ENCODE assay signal across 1 cellular context in genomic region chr1:235090406-235091069, GRCh38.
TF ChIP-seq lines count a peak whose summit lies in the region.

No MANE protein-coding gene starts in this region.

TF ChIP-seq in GM23338, 12 proteins besides CTCF, POLR2A, EP300 and RAD21:
- TF ChIP-seq ZNF462 (CRISPR knock-in tag; IDR thresholded peaks at IDR 0.05) (peak; percentile 73), EZH2 (IDR thresholded peaks at IDR 0.05; ENCODE audit: low read depth, unreplicated experiment) (no peak), CREB1 (CRISPR knock-in tag; IDR thresholded peaks at IDR 0.05; ENCODE audit: low read depth) (peak; percentile 28; the same call in 1 of the 2 replicates)
- TF ChIP-seq, protein P1, sequence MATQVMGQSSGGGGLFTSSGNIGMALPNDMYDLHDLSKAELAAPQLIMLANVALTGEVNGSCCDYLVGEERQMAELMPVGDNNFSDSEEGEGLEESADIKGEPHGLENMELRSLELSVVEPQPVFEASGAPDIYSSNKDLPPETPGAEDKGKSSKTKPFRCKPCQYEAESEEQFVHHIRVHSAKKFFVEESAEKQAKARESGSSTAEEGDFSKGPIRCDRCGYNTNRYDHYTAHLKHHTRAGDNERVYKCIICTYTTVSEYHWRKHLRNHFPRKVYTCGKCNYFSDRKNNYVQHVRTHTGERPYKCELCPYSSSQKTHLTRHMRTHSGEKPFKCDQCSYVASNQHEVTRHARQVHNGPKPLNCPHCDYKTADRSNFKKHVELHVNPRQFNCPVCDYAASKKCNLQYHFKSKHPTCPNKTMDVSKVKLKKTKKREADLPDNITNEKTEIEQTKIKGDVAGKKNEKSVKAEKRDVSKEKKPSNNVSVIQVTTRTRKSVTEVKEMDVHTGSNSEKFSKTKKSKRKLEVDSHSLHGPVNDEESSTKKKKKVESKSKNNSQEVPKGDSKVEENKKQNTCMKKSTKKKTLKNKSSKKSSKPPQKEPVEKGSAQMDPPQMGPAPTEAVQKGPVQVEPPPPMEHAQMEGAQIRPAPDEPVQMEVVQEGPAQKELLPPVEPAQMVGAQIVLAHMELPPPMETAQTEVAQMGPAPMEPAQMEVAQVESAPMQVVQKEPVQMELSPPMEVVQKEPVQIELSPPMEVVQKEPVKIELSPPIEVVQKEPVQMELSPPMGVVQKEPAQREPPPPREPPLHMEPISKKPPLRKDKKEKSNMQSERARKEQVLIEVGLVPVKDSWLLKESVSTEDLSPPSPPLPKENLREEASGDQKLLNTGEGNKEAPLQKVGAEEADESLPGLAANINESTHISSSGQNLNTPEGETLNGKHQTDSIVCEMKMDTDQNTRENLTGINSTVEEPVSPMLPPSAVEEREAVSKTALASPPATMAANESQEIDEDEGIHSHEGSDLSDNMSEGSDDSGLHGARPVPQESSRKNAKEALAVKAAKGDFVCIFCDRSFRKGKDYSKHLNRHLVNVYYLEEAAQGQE (IDR thresholded peaks at IDR 0.05; ENCODE audit: unreplicated experiment): no peak
